ENCODE assay signal across 19 cellular contexts in the genomic region with DNA sequence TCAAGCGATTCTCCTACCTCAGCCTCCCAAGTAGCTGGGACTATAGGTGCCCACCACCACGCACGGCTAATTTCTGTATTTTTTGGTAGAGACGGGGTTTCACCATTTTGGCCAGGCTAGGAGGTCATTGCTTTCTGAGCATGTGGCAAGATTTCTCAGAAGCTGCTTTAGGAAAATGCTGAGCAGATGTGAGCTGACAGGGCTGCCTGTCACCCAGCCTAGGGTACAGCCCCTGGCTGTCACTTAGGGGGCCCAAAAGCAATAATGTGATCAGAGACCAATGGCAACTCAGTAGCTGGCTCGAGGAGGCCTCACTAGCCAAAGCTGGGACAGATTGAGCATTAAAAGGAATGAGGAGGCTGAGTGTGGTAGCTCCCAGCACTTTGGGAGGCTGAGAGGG.
A peak's percentile ranks its signal among the peaks of the same experiment; 100 is the strongest.
DNase-seq lines count a peak whose midpoint lies in the region; ATAC-seq and TF ChIP-seq lines count a peak whose summit lies in the region.
"Had no signal": no experiment of that assay in that cellular context is flagged by ENCODE, and none has a peak within 500 bp of the region (broad histone marks: within the 10 kb centered on the region; RNA-seq: fewer than 3 reads in every experiment).

No MANE protein-coding gene starts in this region.

- CTCF ChIA-PET in activated CD8-positive, alpha-beta T cell treated with anti-CD3 and anti-CD28 coated beads for 36 hours (lab: Charles Lee) = interaction anchor here (0.7 to 1.8 kb wide), 6 partner anchors 8 to 471 kb away, joined by 3 to 4 read pairs (median 3); no protein-coding TSS in a partner anchor

- no peak overlapping the region for H3K4me3 ChIP-seq in CD4-positive, CD25-positive, alpha-beta regulatory T cell (ENCODE audit: low read depth, low read length)
- H3K4me3 ChIP-seq: heart left ventricle, smooth muscle cell had no signal

- H3K4me3 Mint-ChIP-seq in T-helper 2 cell treated with Interferon-gamma antibody and Interleukin-4, amounts not matched to agents 5 μg/mL and 100 μg/mL, for 36 hours = no peak overlapping the region
- no peak overlapping the region for H3K4me3 Mint-ChIP-seq in CD4-positive, CD25-positive, alpha-beta regulatory T cell
- H3K4me3 Mint-ChIP-seq in activated CD8-positive, alpha-beta T cell treated with anti-CD3 and anti-CD28 coated beads for 36 hours = no peak overlapping the region
- peak overlapping the region; percentile 33 for H3K4me3 Mint-ChIP-seq in memory B cell
- H3K4me3 Mint-ChIP-seq: brain had no signal

- POLR2A ChIA-PET in activated CD8-positive, alpha-beta T cell treated with anti-CD3 and anti-CD28 coated beads for 36 hours (lab: Charles Lee) = interaction anchor here (0.7 to 1.1 kb wide), 3 partner anchors 9 to 154 kb away, joined by 3 read pairs; no protein-coding TSS in a partner anchor

- peaks cover 48% of the 10 kb centered on the region for H3K36me3 Mint-ChIP-seq in T-helper 2 cell treated with Interferon-gamma antibody and Interleukin-4, amounts not matched to agents 5 μg/mL and 100 μg/mL, for 36 hours (ENCODE audit: low read depth)
- peaks cover 61% of the 10 kb centered on the region for H3K36me3 Mint-ChIP-seq in CD4-positive, CD25-positive, alpha-beta regulatory T cell
- H3K36me3 Mint-ChIP-seq in activated CD8-positive, alpha-beta T cell treated with anti-CD3 and anti-CD28 coated beads for 36 hours (ENCODE audit: low read depth) = peaks cover 54% of the 10 kb centered on the region
- peaks cover 36% of the 10 kb centered on the region for H3K36me3 Mint-ChIP-seq in memory B cell

- no peaks in the 10 kb centered on the region for H3K9me3 ChIP-seq in CD4-positive, CD25-positive, alpha-beta regulatory T cell (ENCODE audit: control insufficient read depth in 2 of 2, low read length in 2 of 2)
- H3K9me3 ChIP-seq: heart left ventricle had no signal

- peaks cover 94% of the 10 kb centered on the region for H3K36me3 ChIP-seq in CD4-positive, CD25-positive, alpha-beta regulatory T cell (ENCODE audit: control insufficient read depth, insufficient read depth, low read length)

- H3K9me3 Mint-ChIP-seq in T-helper 2 cell treated with Interferon-gamma antibody and Interleukin-4, amounts not matched to agents 5 μg/mL and 100 μg/mL, for 36 hours = no peaks in the 10 kb centered on the region
- H3K9me3 Mint-ChIP-seq in CD4-positive, CD25-positive, alpha-beta regulatory T cell = peaks cover 0 to 2% (median 0%) of the 10 kb centered on the region in 7 donors
- H3K9me3 Mint-ChIP-seq in activated CD8-positive, alpha-beta T cell treated with anti-CD3 and anti-CD28 coated beads for 36 hours = no peaks in the 10 kb centered on the region
- no peaks in the 10 kb centered on the region for H3K9me3 Mint-ChIP-seq in memory B cell
- H3K9me3 Mint-ChIP-seq: brain had no signal

- intact Hi-C loops in activated CD8-positive, alpha-beta T cell treated with anti-CD3 and anti-CD28 coated beads for 36 hours (cut with micrococcal nuclease) = no loop called here

- no peak for TF ChIP-seq CTCF in activated CD8-positive, alpha-beta T cell treated with anti-CD3 and anti-CD28 coated beads for 36 hours (IDR thresholded peaks at IDR 0.05)

- H3K27me3 ChIP-seq in CD4-positive, CD25-positive, alpha-beta regulatory T cell (ENCODE audit: control insufficient read depth, insufficient read depth, low read length) = no peaks in the 10 kb centered on the region
- H3K27me3 ChIP-seq: heart left ventricle had no signal

- ATAC-seq in CD4-positive, CD25-positive, alpha-beta regulatory T cell (ENCODE audit: low read depth in 2 of 2) = no peak
- ATAC-seq in activated CD8-positive, alpha-beta T cell treated with anti-CD3 and anti-CD28 coated beads for 36 hours = no peak
- ATAC-seq in memory B cell (ENCODE audit: low read depth) (no peak), GM19395 (IDR thresholded peaks at IDR 0.05; ENCODE audit: unreplicated experiment) (no peak), HG03135 (IDR thresholded peaks at IDR 0.05; ENCODE audit: unreplicated experiment) (no peak)
- ATAC-seq: HCT116, heart left ventricle, left lobe of liver, PC-3 had no signal

- no peaks in the 10 kb centered on the region for H3K27me3 Mint-ChIP-seq in T-helper 2 cell treated with Interferon-gamma antibody and Interleukin-4, amounts not matched to agents 5 μg/mL and 100 μg/mL, for 36 hours (ENCODE audit: low read depth)
- no peaks in the 10 kb centered on the region for H3K27me3 Mint-ChIP-seq in CD4-positive, CD25-positive, alpha-beta regulatory T cell
- no peaks in the 10 kb centered on the region for H3K27me3 Mint-ChIP-seq in activated CD8-positive, alpha-beta T cell treated with anti-CD3 and anti-CD28 coated beads for 36 hours
- no peaks in the 10 kb centered on the region for H3K27me3 Mint-ChIP-seq in memory B cell
- H3K27me3 Mint-ChIP-seq: brain had no signal

- H3K4me1 Mint-ChIP-seq in T-helper 2 cell treated with Interferon-gamma antibody and Interleukin-4, amounts not matched to agents 5 μg/mL and 100 μg/mL, for 36 hours (ENCODE audit: low read depth) = peaks cover 5% of the 10 kb centered on the region
- H3K4me1 Mint-ChIP-seq in CD4-positive, CD25-positive, alpha-beta regulatory T cell = peaks cover 0 to 8% (median 4%) of the 10 kb centered on the region in 4 donors
- peaks cover 33% of the 10 kb centered on the region for H3K4me1 Mint-ChIP-seq in activated CD8-positive, alpha-beta T cell treated with anti-CD3 and anti-CD28 coated beads for 36 hours (ENCODE audit: low read depth)
- H3K4me1 Mint-ChIP-seq in memory B cell = peaks cover 59% of the 10 kb centered on the region

- peak overlapping the region; percentile 12 for H3K27ac Mint-ChIP-seq in T-helper 2 cell treated with Interferon-gamma antibody and Interleukin-4, amounts not matched to agents 5 μg/mL and 100 μg/mL, for 36 hours
- peak overlapping the region in 2 of 3 donors; percentile 58 to 76 for H3K27ac Mint-ChIP-seq in CD4-positive, CD25-positive, alpha-beta regulatory T cell
- H3K27ac Mint-ChIP-seq in activated CD8-positive, alpha-beta T cell treated with anti-CD3 and anti-CD28 coated beads for 36 hours = peak overlapping the region; percentile 89
- H3K27ac Mint-ChIP-seq in memory B cell = peak overlapping the region; percentile 88

- no peak overlapping the region for H3K27ac ChIP-seq in CD4-positive, CD25-positive, alpha-beta regulatory T cell (ENCODE audit: insufficient read depth, low read length, poor library complexity, severe bottlenecking)
- H3K27ac ChIP-seq: heart left ventricle, KMS-11 had no signal

- no peaks in the 10 kb centered on the region for H3K4me1 ChIP-seq in CD4-positive, CD25-positive, alpha-beta regulatory T cell (ENCODE audit: control insufficient read depth, insufficient read depth, low read length, poor library complexity, severe bottlenecking)

- DNase-seq in T-helper 2 cell treated with Interferon-gamma antibody and Interleukin-4, amounts not matched to agents 5 μg/mL and 100 μg/mL, for 36 hours (ENCODE audit: low spot score) = no peak
- DNase-seq in T-helper 2 cell (no peak), memory B cell (ENCODE audit: low spot score in 2 of 2) (no peak), ecto neural progenitor cell (ENCODE audit: low spot score) (no peak)
- DNase-seq in CD4-positive, CD25-positive, alpha-beta regulatory T cell = no peak
- DNase-seq in activated CD8-positive, alpha-beta T cell treated with anti-CD3 and anti-CD28 coated beads for 36 hours = peak; percentile 4
- DNase-seq: 8988T; activated CD4-positive, CD25-positive, alpha-beta regulatory T cell; heart left ventricle; NCI-H187 treated with DMSO at 0.1 percent for 48 hours; PC-3; SHP77 treated with DMSO at 0.1 percent for 48 hours had no signal

Comparison
In these comparisons a context has a peak if more than half of its experiments do, and no peak if none do; other contexts are left out.
1. H3K27ac Mint-ChIP-seq: peak in every context shown above with its lines; median percentile 89 in activated CD8-positive, alpha-beta T cell treated with anti-CD3 and anti-CD28 coated beads for 36 hours; 88 in memory B cell; 67 in CD4-positive, CD25-positive, alpha-beta regulatory T cell; 12 in T-helper 2 cell treated with Interferon-gamma antibody and Interleukin-4, amounts not matched to agents 5 μg/mL and 100 μg/mL, for 36 hours.